Comparison of ENCODE assay signal across 20 cellular contexts in genomic region chrX:9888953-9889470, GRCh38.
"Had no signal": no experiment of that assay in that cellular context is flagged by ENCODE, and none has a peak within 500 bp of the region (broad histone marks: within the 10 kb centered on the region; RNA-seq: fewer than 3 reads in every experiment).

No MANE protein-coding gene starts in this region.

- H2AFZ ChIP-seq: hepatocyte had no signal

- DNase-seq: effector memory CD8-positive, alpha-beta T cell; foreskin keratinocyte; head of caudate nucleus; kidney; left cardiac atrium; left ventricle myocardium inferior; lower lobe of right lung; occipital lobe; pancreas; right cardiac atrium; small intestine; stimulated activated CD4-positive, alpha-beta T cell treated with anti-CD3 and anti-CD28 coated beads, Interleukin-12 subunit alpha, Interleukin-12 subunit beta, amount 100 ng/mL, for 4 hours; stimulated activated naive CD8-positive, alpha-beta T cell treated with anti-CD3 and anti-CD28 coated beads, Interleukin-15, Interleukin-2, amounts not matched to agents 100 U/mL and 50 U/mL, for 24 hours; thyroid gland; upper lobe of left lung; uterus had no signal

- H3K4me1 ChIP-seq: esophagus muscularis mucosa, foreskin keratinocyte, left ventricle myocardium inferior, lower lobe of right lung, pancreas, suprapubic skin, thyroid gland, uterus had no signal

- H3K36me3 ChIP-seq: esophagus muscularis mucosa, left ventricle myocardium inferior, lower lobe of right lung, pancreas, suprapubic skin, thyroid gland, upper lobe of left lung, uterus had no signal

- H3K4me3 ChIP-seq: esophagus muscularis mucosa, hepatocyte, left ventricle myocardium inferior, lower lobe of right lung, pancreas, suprapubic skin, thyroid gland, upper lobe of left lung, uterus had no signal

- H3K9me3 ChIP-seq: esophagus muscularis mucosa, left ventricle myocardium inferior, lower lobe of right lung, pancreas, suprapubic skin, thyroid gland, upper lobe of left lung, uterus had no signal

- H3K79me2 ChIP-seq: hepatocyte had no signal

- H3K27me3 ChIP-seq: esophagus muscularis mucosa, foreskin keratinocyte, hepatocyte, pancreas, suprapubic skin, thyroid gland, upper lobe of left lung, uterus had no signal

- H3K4me2 ChIP-seq: hepatocyte had no signal

- H3K27ac ChIP-seq: epithelial cell of prostate, esophagus muscularis mucosa, foreskin keratinocyte, hepatocyte, left ventricle myocardium inferior, lower lobe of right lung, pancreas, suprapubic skin, thyroid gland, upper lobe of left lung, uterus had no signal
